ENCODE assay signal across 17 cellular contexts in genomic region chr14:100267990-100268389, GRCh38. TPM values are rescaled to one million over a fixed set of nuclear protein-coding genes. Genes with fewer than 3 reads are reported as not detected.
A peak's percentile ranks its signal among the peaks of the same experiment; 100 is the strongest.
DNase-seq lines count a peak whose midpoint lies in the region; ATAC-seq, FAIRE-seq and TF ChIP-seq lines count a peak whose summit lies in the region.
"Had no signal": no experiment of that assay in that cellular context is flagged by ENCODE, and none has a peak within 500 bp of the region (broad histone marks: within the 10 kb centered on the region; RNA-seq: fewer than 3 reads in every experiment).

No MANE protein-coding gene starts in this region.

- TF ChIP-seq POLR2A in H54 (IDR thresholded peaks at IDR 0.05; ENCODE audit: low read depth, low read length) (no peak), H1 (IDR thresholded peaks at IDR 0.05; ENCODE audit: control extremely low read depth in 1 of 2, low read depth in 2 of 2, low read length in 2 of 2) (no peak)

- H3K18ac ChIP-seq in H1 (ENCODE audit: extremely low read depth, low read length), result no peak overlapping the region

- no peak for ATAC-seq in activated CD8-positive, alpha-beta T cell treated with anti-CD3 and anti-CD28 coated beads for 36 hours
- no peak for ATAC-seq in activated CD8-positive, alpha-beta T cell treated with anti-CD3 and anti-CD28 coated beads, Interleukin-2, amount 10 ng/mL, durations not matched to agents 7 days and 5 days
- no peak for ATAC-seq in stimulated activated memory B cell treated with anti-CD40 and anti-IgM and Interleukin-4, amounts not matched to agents 10 μg/mL and 1 μg/mL and 100 μg/mL, for 72 hours

- no peak overlapping the region for H2BK12ac ChIP-seq in H1 (ENCODE audit: low read depth, low read length)

- H3K4me2 ChIP-seq in H1 (ENCODE audit: insufficient read depth in 1 of 2, low read depth in 2 of 2, low read length in 2 of 2), result no peak overlapping the region
- H3K4me2 ChIP-seq in osteoblast (ENCODE audit: insufficient read depth, low read length), result peak overlapping the region; percentile 7

- H3K9me3 ChIP-seq in H1 (ENCODE audit: insufficient read depth in 2 of 2, low read depth in 1 of 2, low read length in 1 of 2) (no peaks in the 10 kb centered on the region), osteoblast (ENCODE audit: low read depth, low read length) (no peaks in the 10 kb centered on the region)
- H3K9me3 ChIP-seq: Peyer's patch had no signal

- no peak for TF ChIP-seq CTCF in activated CD8-positive, alpha-beta T cell treated with anti-CD3 and anti-CD28 coated beads for 36 hours (IDR thresholded peaks at IDR 0.05)
- TF ChIP-seq CTCF in H1 (IDR thresholded peaks at IDR 0.05; ENCODE audit: control extremely low read depth in 1 of 3, insufficient read depth in 1 of 3, low read depth in 1 of 3, low read length in 3 of 3) (no peak), osteoblast (IDR thresholded peaks at IDR 0.05; ENCODE audit: extremely low read depth, low read depth, low read length) (no peak)

- no peak for TF ChIP-seq RAD21 in H1 (IDR thresholded peaks at IDR 0.05 in 1 of 2, conservative IDR thresholded peaks at IDR 0.05 in 1 of 2; ENCODE audit: low read depth in 2 of 2, low read length in 2 of 2)

- H3K9me3 Mint-ChIP-seq in activated CD8-positive, alpha-beta T cell treated with anti-CD3 and anti-CD28 coated beads for 36 hours, result no peaks in the 10 kb centered on the region
- no peaks in the 10 kb centered on the region for H3K9me3 Mint-ChIP-seq in activated CD8-positive, alpha-beta T cell treated with anti-CD3 and anti-CD28 coated beads, Interleukin-2, amount 10 ng/mL, durations not matched to agents 7 days and 5 days (ENCODE audit: insufficient read depth)
- H3K9me3 Mint-ChIP-seq in stimulated activated memory B cell treated with anti-CD40 and anti-IgM and Interleukin-4, amounts not matched to agents 10 μg/mL and 1 μg/mL and 100 μg/mL, for 72 hours, result no peaks in the 10 kb centered on the region

- FAIRE-seq in H54 (lab: Jason Lieb, UNC), result peak; percentile 52
- no peak for FAIRE-seq in H1 (lab: Jason Lieb, UNC)

- no peak overlapping the region for H3K14ac ChIP-seq in H1 (ENCODE audit: insufficient read length)

- H3K27me3 Mint-ChIP-seq in activated CD8-positive, alpha-beta T cell treated with anti-CD3 and anti-CD28 coated beads for 36 hours, result no peaks in the 10 kb centered on the region
- H3K27me3 Mint-ChIP-seq in activated CD8-positive, alpha-beta T cell treated with anti-CD3 and anti-CD28 coated beads, Interleukin-2, amount 10 ng/mL, durations not matched to agents 7 days and 5 days (ENCODE audit: low read depth), result no peaks in the 10 kb centered on the region
- H3K27me3 Mint-ChIP-seq in stimulated activated memory B cell treated with anti-CD40 and anti-IgM and Interleukin-4, amounts not matched to agents 10 μg/mL and 1 μg/mL and 100 μg/mL, for 72 hours, result no peaks in the 10 kb centered on the region

- H3K4me3 ChIP-seq in H1 (ENCODE audit: extremely low read depth in 1 of 4, insufficient read depth in 2 of 4, low read depth in 3 of 4, low read length in 4 of 4), result no peak overlapping the region
- no peak overlapping the region for H3K4me3 ChIP-seq in osteoblast (ENCODE audit: insufficient read depth, low read length)
- H3K4me3 ChIP-seq: Peyer's patch had no signal

- H2BK120ac ChIP-seq in H1 (replicated peaks; ENCODE audit: low read depth, low read length), result no peak overlapping the region

- peaks cover 8% of the 10 kb centered on the region for H3K79me1 ChIP-seq in H1 (ENCODE audit: low read depth, low read length)

- no peak overlapping the region for H3K56ac ChIP-seq in H1 (replicated peaks; ENCODE audit: insufficient read length, low read depth, low read length)

- H3K27ac Mint-ChIP-seq in activated CD8-positive, alpha-beta T cell treated with anti-CD3 and anti-CD28 coated beads for 36 hours, result peak overlapping the region; percentile 50
- H3K27ac Mint-ChIP-seq in activated CD8-positive, alpha-beta T cell treated with anti-CD3 and anti-CD28 coated beads, Interleukin-2, amount 10 ng/mL, durations not matched to agents 7 days and 5 days, result no peak overlapping the region
- no peak overlapping the region for H3K27ac Mint-ChIP-seq in stimulated activated memory B cell treated with anti-CD40 and anti-IgM and Interleukin-4, amounts not matched to agents 10 μg/mL and 1 μg/mL and 100 μg/mL, for 72 hours

- H3K4me1 ChIP-seq in H1 (replicated peaks in 1 of 4; ENCODE audit: control insufficient read depth in 3 of 4, insufficient read depth in 4 of 4, low read length in 3 of 4), result peaks cover 0 to 4% (median 0%) of the 10 kb centered on the region in 4 experiments; a peak in 2 of 7 replicates
- peaks cover 24% of the 10 kb centered on the region for H3K4me1 ChIP-seq in osteoblast (ENCODE audit: insufficient read depth, low read length)

- H4K5ac ChIP-seq in H1 (ENCODE audit: insufficient read length, low read depth, low read length), result no peak overlapping the region

- peaks cover under 1 to 30% (median 5%) of the 10 kb centered on the region in 4 experiments; a peak in 6 of 8 replicates for H3K36me3 ChIP-seq in H1 (ENCODE audit: control insufficient read depth in 2 of 4, insufficient read depth in 4 of 4, low read length in 3 of 4)
- peaks cover 10% of the 10 kb centered on the region for H3K36me3 ChIP-seq in osteoblast (ENCODE audit: insufficient read depth, low read length)

- H3K27ac ChIP-seq in H1 (ENCODE audit: low read depth, low read length), result no peak overlapping the region
- H3K27ac ChIP-seq in osteoblast (ENCODE audit: low read depth, low read length), result peak overlapping the region; percentile 80

- H3K36me3 Mint-ChIP-seq in activated CD8-positive, alpha-beta T cell treated with anti-CD3 and anti-CD28 coated beads for 36 hours (ENCODE audit: low read depth), result peaks cover 43% of the 10 kb centered on the region
- peaks cover 33% of the 10 kb centered on the region for H3K36me3 Mint-ChIP-seq in activated CD8-positive, alpha-beta T cell treated with anti-CD3 and anti-CD28 coated beads, Interleukin-2, amount 10 ng/mL, durations not matched to agents 7 days and 5 days (ENCODE audit: low read depth)
- peaks cover 36% of the 10 kb centered on the region for H3K36me3 Mint-ChIP-seq in stimulated activated memory B cell treated with anti-CD40 and anti-IgM and Interleukin-4, amounts not matched to agents 10 μg/mL and 1 μg/mL and 100 μg/mL, for 72 hours

- H4K20me1 ChIP-seq in H1 (replicated peaks in 1 of 2; ENCODE audit: control insufficient read depth in 1 of 2, insufficient read depth in 2 of 2, low read length in 2 of 2) (peaks cover 13 to 28% of the 10 kb centered on the region in 2 experiments), osteoblast (ENCODE audit: insufficient read depth, low read length) (peaks cover 49% of the 10 kb centered on the region)

- TF ChIP-seq EP300 in H1 (IDR thresholded peaks at IDR 0.05; ENCODE audit: borderline replicate concordance in 1 of 2, low read depth in 2 of 2, low read length in 2 of 2), result no peak

- no peak overlapping the region for H4K91ac ChIP-seq in H1 (replicated peaks; ENCODE audit: insufficient read length, low read length)

- no peaks in the 10 kb centered on the region for H3K23me2 ChIP-seq in H1 (ENCODE audit: low read depth, low read length)

- H3K27me3 ChIP-seq in H1 (replicated peaks in 1 of 4; ENCODE audit: control insufficient read depth in 3 of 4, extremely low read depth in 1 of 4, insufficient read depth in 3 of 4, low read length in 3 of 4), result no peaks in the 10 kb centered on the region
- no peaks in the 10 kb centered on the region for H3K27me3 ChIP-seq in osteoblast (ENCODE audit: insufficient read depth, low read length)
- H3K27me3 ChIP-seq: Peyer's patch had no signal

- H2BK5ac ChIP-seq in H1 (ENCODE audit: low read depth, low read length), result no peak overlapping the region

- H3K4me1 Mint-ChIP-seq in activated CD8-positive, alpha-beta T cell treated with anti-CD3 and anti-CD28 coated beads for 36 hours (ENCODE audit: low read depth), result peaks cover 63% of the 10 kb centered on the region
- H3K4me1 Mint-ChIP-seq in activated CD8-positive, alpha-beta T cell treated with anti-CD3 and anti-CD28 coated beads, Interleukin-2, amount 10 ng/mL, durations not matched to agents 7 days and 5 days (ENCODE audit: low read depth), result peaks cover 20% of the 10 kb centered on the region
- peaks cover 45% of the 10 kb centered on the region for H3K4me1 Mint-ChIP-seq in stimulated activated memory B cell treated with anti-CD40 and anti-IgM and Interleukin-4, amounts not matched to agents 10 μg/mL and 1 μg/mL and 100 μg/mL, for 72 hours

- CTCF ChIA-PET in activated CD8-positive, alpha-beta T cell treated with anti-CD3 and anti-CD28 coated beads for 36 hours (lab: Charles Lee), result interaction anchor here (1.3 to 1.4 kb wide), 2 partner anchors 15 to 18 kb away, joined by 3 to 8 read pairs; no protein-coding TSS in a partner anchor
- CTCF ChIA-PET in activated CD8-positive, alpha-beta T cell treated with anti-CD3 and anti-CD28 coated beads, Interleukin-2, amount 10 ng/mL, durations not matched to agents 7 days and 5 days (lab: Charles Lee), result interaction anchor here (1.0 to 1.8 kb wide), 5 partner anchors 9 to 26 kb away, joined by 3 to 6 read pairs (median 4); no protein-coding TSS in a partner anchor
- CTCF ChIA-PET in H1 (lab: Charles Lee; ENCODE audit: partially characterized antibody), result interaction anchor here (0.6 to 1.6 kb wide), 4 partner anchors 11 to 128 kb away, joined by 3 to 6 read pairs (median 4); no protein-coding TSS in a partner anchor

- 93% methylated on average over 7 of the region's 7 CpGs; no CpG with 5 or more reads in 1 of the 2 experiments for WGBS in H1 (ENCODE audit: extremely low coverage in 1 of 2, insufficient coverage in 1 of 2, insufficient read length in 1 of 2, insufficient replicate concordance in 2 of 2, low coverage in 1 of 2, low lambda C conversion rate in 2 of 2, missing lambda C conversion rate in 1 of 2), 2 experiments

- POLR2A ChIA-PET in activated CD8-positive, alpha-beta T cell treated with anti-CD3 and anti-CD28 coated beads for 36 hours (lab: Charles Lee), result no interaction called here
- POLR2A ChIA-PET in activated CD8-positive, alpha-beta T cell treated with anti-CD3 and anti-CD28 coated beads, Interleukin-2, amount 10 ng/mL, durations not matched to agents 7 days and 5 days (lab: Charles Lee), result no interaction called here
- POLR2A ChIA-PET in H1 (lab: Charles Lee; ENCODE audit: partially characterized antibody), result interaction anchor here (1.2 to 1.4 kb wide), 2 partner anchors 10 to 37 kb away, joined by 3 to 4 read pairs; no protein-coding TSS in a partner anchor

- H3K79me2 ChIP-seq in H1 (ENCODE audit: control insufficient read depth in 1 of 2, insufficient read depth in 2 of 2, low read length in 2 of 2) (peaks cover 9 to 86% of the 10 kb centered on the region in 2 experiments), osteoblast (ENCODE audit: insufficient read depth, low read length) (peaks cover 90% of the 10 kb centered on the region)

- DNase-seq in activated CD8-positive, alpha-beta T cell treated with anti-CD3 and anti-CD28 coated beads for 36 hours, result no peak
- no peak for DNase-seq in activated CD8-positive, alpha-beta T cell treated with anti-CD3 and anti-CD28 coated beads, Interleukin-2, amount 10 ng/mL, durations not matched to agents 7 days and 5 days
- DNase-seq in H54 (ENCODE audit: insufficient read length, low spot score) (no peak), H1 (ENCODE audit: low read depth in 1 of 2, low spot score in 2 of 2) (no peak), osteoblast (ENCODE audit: insufficient read length, low spot score, missing footprints) (no peak), GDM1 (lab: John Stamatoyannopoulos, UW) (no peak), DMS153 (lab: John Stamatoyannopoulos, UW) (no peak)
- DNase-seq: DND-41, H7, IMR-90, NCI-H1417, NCI-H2029, NCI-H510A treated with DMSO at 0.1 percent for 48 hours, Peyer's patch, Right ventricle myocardium superior had no signal

- H2BK15ac ChIP-seq in H1 (ENCODE audit: low read length), result no peak overlapping the region

- H3K4me3 Mint-ChIP-seq in activated CD8-positive, alpha-beta T cell treated with anti-CD3 and anti-CD28 coated beads for 36 hours, result no peak overlapping the region
- no peak overlapping the region for H3K4me3 Mint-ChIP-seq in activated CD8-positive, alpha-beta T cell treated with anti-CD3 and anti-CD28 coated beads, Interleukin-2, amount 10 ng/mL, durations not matched to agents 7 days and 5 days
- H3K4me3 Mint-ChIP-seq in stimulated activated memory B cell treated with anti-CD40 and anti-IgM and Interleukin-4, amounts not matched to agents 10 μg/mL and 1 μg/mL and 100 μg/mL, for 72 hours, result no peak overlapping the region

- peak overlapping the region; percentile 62; the same call in 1 of the 2 replicates for H4K8ac ChIP-seq in H1 (ENCODE audit: extremely low read depth, insufficient read depth, low read length)

- no peak overlapping the region for H3K4ac ChIP-seq in H1 (replicated peaks; ENCODE audit: insufficient read length, low read depth, low read length)

- intact Hi-C loops in activated CD8-positive, alpha-beta T cell treated with anti-CD3 and anti-CD28 coated beads for 36 hours (cut with micrococcal nuclease), result no loop called here

- H2AK5ac ChIP-seq in H1 (ENCODE audit: low read depth, low read length), result no peak overlapping the region

- no peak overlapping the region for H2BK20ac ChIP-seq in H1 (ENCODE audit: low read length)

- no peak overlapping the region for H2AFZ ChIP-seq in H1 (ENCODE audit: low read length)
- no peak overlapping the region for H2AFZ ChIP-seq in osteoblast (ENCODE audit: low read length)

- no peak overlapping the region for H3K23ac ChIP-seq in H1 (ENCODE audit: insufficient read length)

- no peak overlapping the region for H3K9ac ChIP-seq in H1 (replicated peaks in 1 of 4; ENCODE audit: extremely low read depth in 1 of 4, low read depth in 3 of 4, low read length in 3 of 4)

RNA-seq across cellular contexts. Expression of gene YY1, which starts 29.0 kb away (rescaled TPM):
- total RNA-seq in activated CD8-positive, alpha-beta T cell treated with anti-CD3 and anti-CD28 coated beads for 36 hours, result 100 to 1,000 TPM; 105 TPM
- 100 to 1,000 TPM; 107 TPM for total RNA-seq in activated CD8-positive, alpha-beta T cell treated with anti-CD3 and anti-CD28 coated beads, Interleukin-2, amount 10 ng/mL, durations not matched to agents 7 days and 5 days
- 106 and 119 TPM in 2 replicates for total RNA-seq in H1 (2021; fragmentation: NEBNext Ultra II Directional; extraction: Animal tissue kit (Norgen Biotek cat#: 25700))
- polyA plus RNA-seq in H1 (2011; rRNA removed), result 26.4 and 27.0 TPM in 2 replicates
- polyA plus RNA-seq in H1 (2011; cell fraction: cytosol; rRNA removed), result 40.1 TPM
- polyA plus RNA-seq in H1 (2011; cell fraction: nucleus; rRNA removed), result 32.3 TPM
- 46.8 to 85.4 TPM (median 55.0 TPM) in 4 replicates for polyA plus RNA-seq in H1 (2012, experiment 1 of 2)
- 12.3 TPM for polyA plus RNA-seq in H1 (2012, experiment 2 of 2)
- 140 TPM for polyA plus RNA-seq in H1 (2013, experiment 1 of 2)
- polyA plus RNA-seq in H1 (2013, experiment 2 of 2), result 143 TPM
- polyA minus RNA-seq in H1 (2011; rRNA and poly(A)+ RNA removed), result 36.6 and 40.1 TPM in 2 replicates
- polyA minus RNA-seq in H1 (2011; cell fraction: cytosol; rRNA and poly(A)+ RNA removed), result 36.2 TPM
- polyA minus RNA-seq in H1 (2011; cell fraction: nucleus; rRNA and poly(A)+ RNA removed), result 40.7 TPM
- 45.2 and 47.1 TPM in 2 replicates for total RNA-seq in osteoblast

RNA-seq across cellular contexts. Expression of gene SLC25A29, which starts 38.3 kb away (rescaled TPM):
- total RNA-seq in activated CD8-positive, alpha-beta T cell treated with anti-CD3 and anti-CD28 coated beads for 36 hours, result 10 to 100 TPM; 23.6 to 24.7 TPM
- 10 to 100 TPM; 29.7 to 29.9 TPM for total RNA-seq in activated CD8-positive, alpha-beta T cell treated with anti-CD3 and anti-CD28 coated beads, Interleukin-2, amount 10 ng/mL, durations not matched to agents 7 days and 5 days
- 135 TPM in 2 replicates for total RNA-seq in H1 (2021; fragmentation: NEBNext Ultra II Directional; extraction: Animal tissue kit (Norgen Biotek cat#: 25700))
- polyA plus RNA-seq in H1 (2011; rRNA removed), result 177 and 264 TPM in 2 replicates
- 246 TPM for polyA plus RNA-seq in H1 (2011; cell fraction: cytosol; rRNA removed)
- polyA plus RNA-seq in H1 (2011; cell fraction: nucleus; rRNA removed), result 602 TPM
- 92.8 to 166 TPM (median 134 TPM) in 4 replicates for polyA plus RNA-seq in H1 (2012, experiment 1 of 2)
- polyA plus RNA-seq in H1 (2012, experiment 2 of 2), result 78.3 TPM
- polyA plus RNA-seq in H1 (2013, experiment 1 of 2), result 83.1 TPM
- 73.2 TPM for polyA plus RNA-seq in H1 (2013, experiment 2 of 2)
- polyA minus RNA-seq in H1 (2011; rRNA and poly(A)+ RNA removed), result 33.9 and 54.6 TPM in 2 replicates
- 70.1 TPM for polyA minus RNA-seq in H1 (2011; cell fraction: cytosol; rRNA and poly(A)+ RNA removed)
- 124 TPM for polyA minus RNA-seq in H1 (2011; cell fraction: nucleus; rRNA and poly(A)+ RNA removed)
- total RNA-seq in osteoblast, result 11.8 and 19.9 TPM in 2 replicates

RNA-seq across cellular contexts. Expression of gene SLC25A47, which starts 55.1 kb away (rescaled TPM):
- total RNA-seq in activated CD8-positive, alpha-beta T cell treated with anti-CD3 and anti-CD28 coated beads for 36 hours, result not detected
- not detected for total RNA-seq in activated CD8-positive, alpha-beta T cell treated with anti-CD3 and anti-CD28 coated beads, Interleukin-2, amount 10 ng/mL, durations not matched to agents 7 days and 5 days
- total RNA-seq in H1 (2021; fragmentation: NEBNext Ultra II Directional; extraction: Animal tissue kit (Norgen Biotek cat#: 25700)), result not detected in 2 replicates
- not detected in 2 replicates for polyA plus RNA-seq in H1 (2011; rRNA removed)
- 0.05 TPM for polyA plus RNA-seq in H1 (2011; cell fraction: cytosol; rRNA removed)
- polyA plus RNA-seq in H1 (2011; cell fraction: nucleus; rRNA removed), result not detected
- not detected in 4 replicates for polyA plus RNA-seq in H1 (2012, experiment 1 of 2)
- polyA plus RNA-seq in H1 (2012, experiment 2 of 2), result not detected
- not detected for polyA plus RNA-seq in H1 (2013, experiment 1 of 2)
- polyA plus RNA-seq in H1 (2013, experiment 2 of 2), result not detected
- not detected in 2 replicates for polyA minus RNA-seq in H1 (2011; rRNA and poly(A)+ RNA removed)
- not detected for polyA minus RNA-seq in H1 (2011; cell fraction: cytosol; rRNA and poly(A)+ RNA removed)
- not detected for polyA minus RNA-seq in H1 (2011; cell fraction: nucleus; rRNA and poly(A)+ RNA removed)
- not detected in 2 replicates for total RNA-seq in osteoblast
- total RNA-seq: A172, IMR-90, Right ventricle myocardium superior had no signal
- polyA plus RNA-seq: IMR-90 had no signal
